In genomic region chr19:4916292-4917082, GRCh38 we compare ENCODE assay signal across 9 cellular contexts. TPM values are rescaled to one million over a fixed set of nuclear protein-coding genes. Genes with fewer than 3 reads are reported as not detected.
DNase-seq lines count a peak whose midpoint lies in the region; ATAC-seq and TF ChIP-seq lines count a peak whose summit lies in the region.
"Had no signal": no experiment of that assay in that cellular context is flagged by ENCODE, and none has a peak within 500 bp of the region (broad histone marks: within the 10 kb centered on the region; RNA-seq: fewer than 3 reads in every experiment).

No MANE protein-coding gene starts in this region.

- no peak for TF ChIP-seq CTCF in heart left ventricle (IDR thresholded peaks at IDR 0.05)
- TF ChIP-seq CTCF in upper lobe of right lung (IDR thresholded peaks at IDR 0.05): no peak

- 69 to 82% (median 77%) methylated on average over 41 of the region's 41 CpGs for WGBS in heart left ventricle, 4 donors
- 97% methylated on average over 41 of the region's 41 CpGs for WGBS in mesenchymal stem cell

- H3K4ac ChIP-seq in mesenchymal stem cell (ENCODE audit: low read depth in 1 of 2, low read length in 2 of 2): peak overlapping the region; percentile 12 to 16

- H3K14ac ChIP-seq in mesenchymal stem cell (ENCODE audit: low read length in 2 of 2): peak overlapping the region in 1 of 2 experiments; percentile 74

- DNase-seq in heart left ventricle: no peak
- DNase-seq in Right ventricle myocardium superior: no peak
- no peak for DNase-seq in activated T-helper 1 cell treated with anti-CD3 and anti-CD28 coated beads, Interleukin-12 subunit alpha, Interleukin-12 subunit beta, Interleukin-2, Interleukin-4 antibody, amounts not matched to agents 30 ng/mL and 10 ng/mL and 1 ng/mL, durations not matched to agents 14 hours and 24 hours and 36 hours (ENCODE audit: low spot score)
- no peak for DNase-seq in mesenchymal stem cell
- DNase-seq in upper lobe of right lung: no peak
- no peak for DNase-seq in putamen (ENCODE audit: low spot score)
- no peak for DNase-seq in NCI-H2107 treated with DMSO at 0.1 percent for 48 hours (lab: John Stamatoyannopoulos, UW; ENCODE audit: unreplicated experiment)
- no peak for DNase-seq in NCI-H1436 (lab: John Stamatoyannopoulos, UW)

- peak overlapping the region; percentile 5 for H4K8ac ChIP-seq in mesenchymal stem cell (ENCODE audit: low read length)

- H3K18ac ChIP-seq in mesenchymal stem cell (ENCODE audit: low read depth in 1 of 2, low read length in 2 of 2): peak overlapping the region in 1 of 2 experiments; percentile 0

- H2BK15ac ChIP-seq in mesenchymal stem cell (ENCODE audit: low read depth, poor library complexity, severe bottlenecking): no peak overlapping the region

- H3K27ac Mint-ChIP-seq in activated T-helper 1 cell treated with anti-CD3 and anti-CD28 coated beads, Interleukin-12 subunit alpha, Interleukin-12 subunit beta, Interleukin-2, Interleukin-4 antibody, amounts not matched to agents 30 ng/mL and 10 ng/mL and 1 ng/mL, durations not matched to agents 14 hours and 24 hours and 36 hours: peak overlapping the region; percentile 88

- H3K4me3 Mint-ChIP-seq in activated T-helper 1 cell treated with anti-CD3 and anti-CD28 coated beads, Interleukin-12 subunit alpha, Interleukin-12 subunit beta, Interleukin-2, Interleukin-4 antibody, amounts not matched to agents 30 ng/mL and 10 ng/mL and 1 ng/mL, durations not matched to agents 14 hours and 24 hours and 36 hours: peak overlapping the region; percentile 88

- H3K4me1 ChIP-seq in heart left ventricle (peaks cover 0 to 43% (median 4%) of the 10 kb centered on the region in 12 donors), mesenchymal stem cell (ENCODE audit: control insufficient read depth, insufficient read depth, low read depth, low read length) (peaks cover 28% of the 10 kb centered on the region), upper lobe of right lung (peaks cover 8% of the 10 kb centered on the region)

- H3K4me3 ChIP-seq in heart left ventricle (peak overlapping the region in 9 of 12 donors; percentile 0 to 65 (median 32)), mesenchymal stem cell (ENCODE audit: insufficient read depth in 1 of 2, low read depth in 1 of 2, low read length in 2 of 2) (no peak overlapping the region), upper lobe of right lung (peak overlapping the region; percentile 42)

- H3K36me3 Mint-ChIP-seq in activated T-helper 1 cell treated with anti-CD3 and anti-CD28 coated beads, Interleukin-12 subunit alpha, Interleukin-12 subunit beta, Interleukin-2, Interleukin-4 antibody, amounts not matched to agents 30 ng/mL and 10 ng/mL and 1 ng/mL, durations not matched to agents 14 hours and 24 hours and 36 hours (ENCODE audit: low read depth): peaks cover 46% of the 10 kb centered on the region

- no peak overlapping the region for H2AFZ ChIP-seq in mesenchymal stem cell (ENCODE audit: low read depth, low read length)

- H3K4me2 ChIP-seq in mesenchymal stem cell (ENCODE audit: low read length, poor library complexity, severe bottlenecking): no peak overlapping the region

- no peak for ATAC-seq in heart left ventricle
- ATAC-seq in Right ventricle myocardium superior (ENCODE audit: poor library complexity): no peak
- ATAC-seq in upper lobe of right lung: peak; percentile 55

- H3K27me3 ChIP-seq in heart left ventricle (no peaks in the 10 kb centered on the region), mesenchymal stem cell (ENCODE audit: control insufficient read depth in 1 of 2, insufficient read depth in 1 of 2, low read length in 2 of 2) (no peaks in the 10 kb centered on the region), upper lobe of right lung (no peaks in the 10 kb centered on the region)

- peaks cover 54% of the 10 kb centered on the region for H3K4me1 Mint-ChIP-seq in activated T-helper 1 cell treated with anti-CD3 and anti-CD28 coated beads, Interleukin-12 subunit alpha, Interleukin-12 subunit beta, Interleukin-2, Interleukin-4 antibody, amounts not matched to agents 30 ng/mL and 10 ng/mL and 1 ng/mL, durations not matched to agents 14 hours and 24 hours and 36 hours (ENCODE audit: low read depth)

- no peaks in the 10 kb centered on the region for H3K36me3 ChIP-seq in heart left ventricle
- peaks cover 6 to 20% of the 10 kb centered on the region in 2 experiments for H3K36me3 ChIP-seq in mesenchymal stem cell (ENCODE audit: control insufficient read depth in 1 of 2, insufficient read depth in 2 of 2, low read depth in 1 of 2, low read length in 2 of 2)
- no peaks in the 10 kb centered on the region for H3K36me3 ChIP-seq in upper lobe of right lung

- no peak for TF ChIP-seq POLR2A in heart left ventricle (IDR thresholded peaks at IDR 0.05)

- intact Hi-C loops in heart left ventricle (cut with DNase I): no loop called here
- intact Hi-C loops in Right ventricle myocardium superior (cut with DNase I): no loop called here
- intact Hi-C loops in activated T-helper 1 cell treated with anti-CD3 and anti-CD28 coated beads, Interleukin-12 subunit alpha, Interleukin-12 subunit beta, Interleukin-2, Interleukin-4 antibody, amounts not matched to agents 30 ng/mL and 10 ng/mL and 1 ng/mL, durations not matched to agents 14 hours and 24 hours and 36 hours (cut with micrococcal nuclease): no loop called here
- intact Hi-C loops in upper lobe of right lung (cut with DNase I): no loop called here

- H3K27me3 Mint-ChIP-seq in activated T-helper 1 cell treated with anti-CD3 and anti-CD28 coated beads, Interleukin-12 subunit alpha, Interleukin-12 subunit beta, Interleukin-2, Interleukin-4 antibody, amounts not matched to agents 30 ng/mL and 10 ng/mL and 1 ng/mL, durations not matched to agents 14 hours and 24 hours and 36 hours (ENCODE audit: insufficient read depth): no peaks in the 10 kb centered on the region

- H2BK12ac ChIP-seq in mesenchymal stem cell (ENCODE audit: low read length in 2 of 2): peak overlapping the region; percentile 31 to 61

- H3K79me1 ChIP-seq in mesenchymal stem cell (replicated peaks; ENCODE audit: low read length, poor library complexity, severe bottlenecking): peaks cover 2% of the 10 kb centered on the region

- peak overlapping the region; percentile 46 for H4K91ac ChIP-seq in mesenchymal stem cell (ENCODE audit: low read length)

- no peak overlapping the region for H2BK120ac ChIP-seq in mesenchymal stem cell (ENCODE audit: low read depth, low read length)

- H3K9me3 Mint-ChIP-seq in activated T-helper 1 cell treated with anti-CD3 and anti-CD28 coated beads, Interleukin-12 subunit alpha, Interleukin-12 subunit beta, Interleukin-2, Interleukin-4 antibody, amounts not matched to agents 30 ng/mL and 10 ng/mL and 1 ng/mL, durations not matched to agents 14 hours and 24 hours and 36 hours: no peaks in the 10 kb centered on the region

- H3K9me3 ChIP-seq in heart left ventricle: no peaks in the 10 kb centered on the region
- no peaks in the 10 kb centered on the region for H3K9me3 ChIP-seq in mesenchymal stem cell (ENCODE audit: control insufficient read depth, low read length)
- H3K9me3 ChIP-seq in upper lobe of right lung: no peaks in the 10 kb centered on the region

- peak overlapping the region in 2 of 12 donors; percentile 13 to 81 for H3K27ac ChIP-seq in heart left ventricle
- peak overlapping the region; percentile 76 for H3K27ac ChIP-seq in mesenchymal stem cell (ENCODE audit: low read length, poor library complexity, severe bottlenecking)
- H3K27ac ChIP-seq in upper lobe of right lung: peak overlapping the region; percentile 66

- H2AK5ac ChIP-seq in mesenchymal stem cell (ENCODE audit: low read length, severe bottlenecking): peak overlapping the region; percentile 40

- no peak overlapping the region for H2BK5ac ChIP-seq in mesenchymal stem cell (ENCODE audit: low read depth, low read length, poor library complexity, severe bottlenecking)

- no peak overlapping the region for H3K23ac ChIP-seq in mesenchymal stem cell (ENCODE audit: low read length in 2 of 2)

- H3K9ac ChIP-seq in mesenchymal stem cell (ENCODE audit: low read length): no peak overlapping the region

RNA-seq across cellular contexts. Expression of gene UHRF1, which starts 7.2 kb away (rescaled TPM):
- total RNA-seq in heart left ventricle (1 to 10 TPM in 2 of 9 donors, under 1 TPM in 7; 0.25 to 8.9 (median 0.89) TPM), Right ventricle myocardium superior (1.3 TPM), upper lobe of right lung (0.90 TPM)
- under 1 TPM; 0.34 to 0.69 TPM for polyA plus RNA-seq in heart left ventricle
- 142 and 143 TPM in 2 replicates for total RNA-seq in activated T-helper 1 cell treated with anti-CD3 and anti-CD28 coated beads, Interleukin-12 subunit alpha, Interleukin-12 subunit beta, Interleukin-2, Interleukin-4 antibody, amounts not matched to agents 30 ng/mL and 10 ng/mL and 1 ng/mL, durations not matched to agents 14 hours and 24 hours and 36 hours
- 11.0 TPM for polyA plus RNA-seq in mesenchymal stem cell (2013, experiment 1 of 2)
- 10.7 TPM for polyA plus RNA-seq in mesenchymal stem cell (2013, experiment 2 of 2)

RNA-seq across cellular contexts. Expression of gene ARRDC5, which starts 13.8 kb away (rescaled TPM):
- total RNA-seq in heart left ventricle (under 1 TPM in 2 of 9 donors, not detected in 7; 0.43 to 0.70 TPM), Right ventricle myocardium superior (not detected), upper lobe of right lung (not detected)
- polyA plus RNA-seq in heart left ventricle: under 1 TPM in 1 of 2 donors, not detected in 1; 0.04 TPM
- 0.29 and 0.57 TPM in 2 replicates for total RNA-seq in activated T-helper 1 cell treated with anti-CD3 and anti-CD28 coated beads, Interleukin-12 subunit alpha, Interleukin-12 subunit beta, Interleukin-2, Interleukin-4 antibody, amounts not matched to agents 30 ng/mL and 10 ng/mL and 1 ng/mL, durations not matched to agents 14 hours and 24 hours and 36 hours
- not detected for polyA plus RNA-seq in mesenchymal stem cell (2013, experiment 1 of 2)
- polyA plus RNA-seq in mesenchymal stem cell (2013, experiment 2 of 2): not detected
- total RNA-seq: LHCN-M2 had no signal

RNA-seq across cellular contexts. Expression of gene PLIN3, which starts 49.0 kb away (rescaled TPM):
- total RNA-seq in heart left ventricle (10 to 100 TPM; 17.4 to 70.9 (median 22.9) TPM), Right ventricle myocardium superior (27.9 TPM), upper lobe of right lung (31.9 TPM)
- 100 to 1,000 TPM in 1 of 2 donors, 1 to 10 TPM in 1; 10.0 to 102 TPM for polyA plus RNA-seq in heart left ventricle
- total RNA-seq in activated T-helper 1 cell treated with anti-CD3 and anti-CD28 coated beads, Interleukin-12 subunit alpha, Interleukin-12 subunit beta, Interleukin-2, Interleukin-4 antibody, amounts not matched to agents 30 ng/mL and 10 ng/mL and 1 ng/mL, durations not matched to agents 14 hours and 24 hours and 36 hours: 33.1 and 33.2 TPM in 2 replicates
- 125 TPM for polyA plus RNA-seq in mesenchymal stem cell (2013, experiment 1 of 2)
- 123 TPM for polyA plus RNA-seq in mesenchymal stem cell (2013, experiment 2 of 2)

RNA-seq across cellular contexts. Expression of gene KDM4B, which starts 52.4 kb away (rescaled TPM):
- total RNA-seq in heart left ventricle (10 to 100 TPM; 21.5 to 36.5 (median 28.1) TPM), Right ventricle myocardium superior (34.6 TPM), upper lobe of right lung (39.0 TPM)
- 10 to 100 TPM; 22.6 to 24.3 TPM for polyA plus RNA-seq in heart left ventricle
- 38.9 and 45.0 TPM in 2 replicates for total RNA-seq in activated T-helper 1 cell treated with anti-CD3 and anti-CD28 coated beads, Interleukin-12 subunit alpha, Interleukin-12 subunit beta, Interleukin-2, Interleukin-4 antibody, amounts not matched to agents 30 ng/mL and 10 ng/mL and 1 ng/mL, durations not matched to agents 14 hours and 24 hours and 36 hours
- polyA plus RNA-seq in mesenchymal stem cell (2013, experiment 1 of 2): 13.3 TPM
- polyA plus RNA-seq in mesenchymal stem cell (2013, experiment 2 of 2): 11.9 TPM

Comparison
In these comparisons a context has a peak if more than half of its experiments do, and no peak if none do; other contexts are left out.
1. H3K4me3 ChIP-seq: peak in heart left ventricle (9 of 12) and upper lobe of right lung (single experiment); none in mesenchymal stem cell (0 of 2).
2. RNA of gene UHRF1, which starts 7.2 kb away (total RNA-seq): 142 to 143 TPM in activated T-helper 1 cell treated with anti-CD3 and anti-CD28 coated beads, Interleukin-12 subunit alpha, Interleukin-12 subunit beta, Interleukin-2, Interleukin-4 antibody, amounts not matched to agents 30 ng/mL and 10 ng/mL and 1 ng/mL, durations not matched to agents 14 hours and 24 hours and 36 hours; 1.3 TPM in Right ventricle myocardium superior (single experiment), 0.90 TPM in upper lobe of right lung (single experiment) and 0.25 to 8.9 TPM in heart left ventricle; every median in the first group is over 10 times any median in the second.